In the genomic region with DNA sequence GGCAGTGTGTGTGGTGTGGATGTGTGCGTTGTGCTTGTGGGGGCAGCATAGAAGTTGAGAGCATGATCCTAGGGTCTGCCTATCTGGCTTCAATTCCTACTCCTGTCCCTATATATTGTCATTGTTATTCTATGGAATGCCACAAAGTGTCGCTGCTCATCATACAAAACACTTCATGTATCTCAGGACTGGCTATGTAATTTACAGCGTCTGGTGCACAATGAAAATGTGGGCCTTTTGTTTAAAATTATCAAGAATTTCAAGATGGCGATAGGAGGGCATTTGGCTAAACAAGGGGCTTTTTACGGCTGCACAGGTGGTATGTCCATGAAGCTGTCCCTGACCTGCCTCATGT, we compare ENCODE assay signal across 9 cellular contexts. TPM values are rescaled to one million over a fixed set of nuclear protein-coding genes. Genes with fewer than 3 reads are reported as not detected.
DNase-seq lines count a peak whose midpoint lies in the region; ATAC-seq and TF ChIP-seq lines count a peak whose summit lies in the region.
"Had no signal": no experiment of that assay in that cellular context is flagged by ENCODE, and none has a peak within 500 bp of the region (broad histone marks: within the 10 kb centered on the region; RNA-seq: fewer than 3 reads in every experiment).

No MANE protein-coding gene starts in this region.

- H3K36me3 ChIP-seq in cardiac muscle cell (no peaks in the 10 kb centered on the region), upper lobe of right lung (no peaks in the 10 kb centered on the region), lower lobe of right lung (no peaks in the 10 kb centered on the region)

- H3K9me3 ChIP-seq in cardiac muscle cell (ENCODE audit: low read depth) (no peaks in the 10 kb centered on the region), upper lobe of right lung (no peaks in the 10 kb centered on the region), lower lobe of right lung (no peaks in the 10 kb centered on the region)
- H3K9me3 ChIP-seq: Caco-2 had no signal

- intact Hi-C loops in Right ventricle myocardium inferior (cut with DNase I): no loop called here
- intact Hi-C loops in upper lobe of right lung (cut with DNase I): no loop called here
- intact Hi-C loops in lower lobe of right lung (cut with DNase I): no loop called here

- DNase-seq in cardiac muscle cell (ENCODE audit: low read depth in 1 of 2, low spot score in 1 of 2): peak in 1 of 2 donors; percentile 24
- DNase-seq in Right ventricle myocardium inferior (ENCODE audit: missing footprints): no peak
- peak; percentile 60 for DNase-seq in HT1080 (ENCODE audit: low read depth)
- DNase-seq in SHP77 treated with DMSO at 0.1 percent for 48 hours (lab: John Stamatoyannopoulos, UW): peak; percentile 13
- no peak for DNase-seq in upper lobe of right lung
- DNase-seq in T1000 (lab: John Stamatoyannopoulos, UW): no peak
- DNase-seq in lower lobe of right lung: no peak

- TF ChIP-seq CTCF in cardiac muscle cell (IDR thresholded peaks at IDR 0.05; ENCODE audit: low read depth, low read length): peak; percentile 13
- TF ChIP-seq CTCF in upper lobe of right lung (IDR thresholded peaks at IDR 0.05): no peak
- no peak for TF ChIP-seq CTCF in lower lobe of right lung (IDR thresholded peaks at IDR 0.05)

- H3K4me1 ChIP-seq in cardiac muscle cell (ENCODE audit: low read depth): no peaks in the 10 kb centered on the region
- H3K4me1 ChIP-seq in upper lobe of right lung: no peaks in the 10 kb centered on the region
- H3K4me1 ChIP-seq in lower lobe of right lung: no peaks in the 10 kb centered on the region
- H3K4me1 ChIP-seq: Caco-2 had no signal

- no peak overlapping the region for H3K4me3 ChIP-seq in cardiac muscle cell
- no peak overlapping the region for H3K4me3 ChIP-seq in upper lobe of right lung
- H3K4me3 ChIP-seq in lower lobe of right lung: no peak overlapping the region

- H3K27me3 ChIP-seq in cardiac muscle cell (no peaks in the 10 kb centered on the region), upper lobe of right lung (peaks cover 5% of the 10 kb centered on the region), lower lobe of right lung (ENCODE audit: low read depth) (no peaks in the 10 kb centered on the region)

- ATAC-seq in Right ventricle myocardium inferior (no peak), upper lobe of right lung (peak; percentile 41), lower lobe of right lung (no peak), GM19467 (IDR thresholded peaks at IDR 0.05; ENCODE audit: unreplicated experiment) (no peak)

- H3K27ac ChIP-seq in cardiac muscle cell (no peak overlapping the region), upper lobe of right lung (no peak overlapping the region), lower lobe of right lung (no peak overlapping the region)

RNA-seq across cellular contexts. Expression of a gene that starts 3.4 kb away (rescaled TPM):
- total RNA-seq in cardiac muscle cell: not detected in 2 replicates
- polyA plus RNA-seq in cardiac muscle cell: not detected in 2 replicates
- not detected for total RNA-seq in Right ventricle myocardium inferior
- total RNA-seq in HT1080 (2014; rRNA removed; shearing (Covaris generic)): 0.27 and 1.8 TPM in 2 replicates
- 0.61 and 0.88 TPM in 2 replicates for polyA plus RNA-seq in HT1080 (2015; cell fraction: cytosol; rRNA removed)
- polyA plus RNA-seq in HT1080 (2015; cell fraction: nucleus; rRNA removed): 1.1 and 2.1 TPM in 2 replicates
- total RNA-seq in upper lobe of right lung: 0.38 TPM
- total RNA-seq in lower lobe of right lung: not detected
- total RNA-seq: Caco-2 had no signal

RNA-seq across cellular contexts. Expression of a gene that starts 16.8 kb away (rescaled TPM):
- total RNA-seq in cardiac muscle cell (not detected in 2 replicates), Right ventricle myocardium inferior (not detected), upper lobe of right lung (not detected), lower lobe of right lung (not detected)
- not detected in 2 replicates for polyA plus RNA-seq in cardiac muscle cell
- total RNA-seq in HT1080 (2014; rRNA removed; shearing (Covaris generic)): not detected in 2 replicates
- not detected in 2 replicates for polyA plus RNA-seq in HT1080 (2015; cell fraction: cytosol; rRNA removed)
- not detected in 2 replicates for polyA plus RNA-seq in HT1080 (2015; cell fraction: nucleus; rRNA removed)
- total RNA-seq: Caco-2 had no signal

RNA-seq across cellular contexts. Expression of a gene that starts 58.2 kb away (rescaled TPM):
- total RNA-seq in cardiac muscle cell (0.14 TPM in 1 of 2 replicates, not detected in the other), Right ventricle myocardium inferior (not detected), upper lobe of right lung (2.1 TPM), lower lobe of right lung (1.6 TPM)
- polyA plus RNA-seq in cardiac muscle cell: 3.7 TPM in 1 of 2 replicates, not detected in the other
- not detected in 2 replicates for total RNA-seq in HT1080 (2014; rRNA removed; shearing (Covaris generic))
- polyA plus RNA-seq in HT1080 (2015; cell fraction: cytosol; rRNA removed): not detected in 2 replicates
- not detected in 2 replicates for polyA plus RNA-seq in HT1080 (2015; cell fraction: nucleus; rRNA removed)
- total RNA-seq: Caco-2 had no signal

Comparison
In these comparisons a context has a peak if more than half of its experiments do, and no peak if none do; other contexts are left out.
1. DNase-seq: peak in HT1080 (single experiment) and SHP77 treated with DMSO at 0.1 percent for 48 hours (single experiment); none in Right ventricle myocardium inferior (single experiment), upper lobe of right lung (single experiment), T1000 (single experiment) and lower lobe of right lung (single experiment).